In genomic region chr2:32010670-32011565, GRCh38 we compare ENCODE assay signal across 8 cellular contexts. TPM values are rescaled to one million over a fixed set of nuclear protein-coding genes. Genes with fewer than 3 reads are reported as not detected.
DNase-seq lines count a peak whose midpoint lies in the region; ATAC-seq, FAIRE-seq and TF ChIP-seq lines count a peak whose summit lies in the region.

Gene MEMO1, minus strand, starts transcription at chr2:32011008. Its CDS starts 761 bp downstream, at chr2:32010247.

- H3K27ac Mint-ChIP-seq in activated T-helper 17 cell treated with anti-CD3 and anti-CD28 coated beads, Interleukin-2, amount 50 U/mL, for 72 hours = peak within 1 kb of the TSS; percentile 86
- peak within 1 kb of the TSS; percentile 89 to 98 (median 95) for H3K27ac Mint-ChIP-seq in naive thymus-derived CD8-positive, alpha-beta T cell
- H3K27ac Mint-ChIP-seq in stimulated activated naive B cell treated with anti-CD40 and anti-IgM and Interleukin-4, amounts not matched to agents 10 μg/mL and 1 μg/mL and 100 μg/mL, for 72 hours = peak within 1 kb of the TSS; percentile 98

- peaks cover 18% of the 10 kb centered on the region for H3K4me1 Mint-ChIP-seq in activated T-helper 17 cell treated with anti-CD3 and anti-CD28 coated beads, Interleukin-2, amount 50 U/mL, for 72 hours
- peaks cover 23 to 49% (median 45%) of the 10 kb centered on the region in 4 donors for H3K4me1 Mint-ChIP-seq in naive thymus-derived CD8-positive, alpha-beta T cell
- H3K4me1 Mint-ChIP-seq in stimulated activated naive B cell treated with anti-CD40 and anti-IgM and Interleukin-4, amounts not matched to agents 10 μg/mL and 1 μg/mL and 100 μg/mL, for 72 hours = peaks cover 13 to 44% of the 10 kb centered on the region in 2 donors

- H3K9me3 Mint-ChIP-seq in activated T-helper 17 cell treated with anti-CD3 and anti-CD28 coated beads, Interleukin-2, amount 50 U/mL, for 72 hours = no peaks in the 10 kb centered on the region
- no peaks in the 10 kb centered on the region for H3K9me3 Mint-ChIP-seq in naive thymus-derived CD8-positive, alpha-beta T cell
- peaks cover 0 to 2% of the 10 kb centered on the region in 2 donors for H3K9me3 Mint-ChIP-seq in stimulated activated naive B cell treated with anti-CD40 and anti-IgM and Interleukin-4, amounts not matched to agents 10 μg/mL and 1 μg/mL and 100 μg/mL, for 72 hours

- peak; percentile 92 for DNase-seq in ELR (ENCODE audit: low read depth)
- peak; percentile 88 for DNase-seq in H54 (ENCODE audit: insufficient read length, low spot score)
- peak; percentile 92 for DNase-seq in LoVo (ENCODE audit: low spot score)
- DNase-seq in RWPE1 (ENCODE audit: low spot score) = peak; percentile 87
- peak; percentile 87 for DNase-seq in fibroblast of mammary gland (ENCODE audit: low read depth)
- DNase-seq in naive thymus-derived CD8-positive, alpha-beta T cell = peak; percentile 79 to 96 (median 92)
- DNase-seq in stimulated activated naive B cell treated with anti-CD40 and anti-IgM and Interleukin-4, amounts not matched to agents 10 μg/mL and 1 μg/mL and 100 μg/mL, for 72 hours = peak; percentile 96

- H3K4me3 Mint-ChIP-seq in activated T-helper 17 cell treated with anti-CD3 and anti-CD28 coated beads, Interleukin-2, amount 50 U/mL, for 72 hours = peak within 1 kb of the TSS; percentile 86
- H3K4me3 Mint-ChIP-seq in naive thymus-derived CD8-positive, alpha-beta T cell = peak within 1 kb of the TSS; percentile 86 to 94 (median 90)
- H3K4me3 Mint-ChIP-seq in stimulated activated naive B cell treated with anti-CD40 and anti-IgM and Interleukin-4, amounts not matched to agents 10 μg/mL and 1 μg/mL and 100 μg/mL, for 72 hours = peak within 1 kb of the TSS; percentile 94 to 95

- peak; percentile 53 for FAIRE-seq in H54 (lab: Jason Lieb, UNC)

- peak within 1 kb of the TSS; percentile 84 for H3K4me3 ChIP-seq in fibroblast of mammary gland (ENCODE audit: control insufficient read depth, low read depth, low read length)

- no peaks in the 10 kb centered on the region for H3K27me3 Mint-ChIP-seq in activated T-helper 17 cell treated with anti-CD3 and anti-CD28 coated beads, Interleukin-2, amount 50 U/mL, for 72 hours
- no peaks in the 10 kb centered on the region for H3K27me3 Mint-ChIP-seq in naive thymus-derived CD8-positive, alpha-beta T cell
- H3K27me3 Mint-ChIP-seq in stimulated activated naive B cell treated with anti-CD40 and anti-IgM and Interleukin-4, amounts not matched to agents 10 μg/mL and 1 μg/mL and 100 μg/mL, for 72 hours = no peaks in the 10 kb centered on the region

- H3K27ac ChIP-seq in RWPE1 = peak within 1 kb of the TSS; percentile 98

- TF ChIP-seq CTCF in RWPE1 (conservative IDR thresholded peaks at IDR 0.05; ENCODE audit: low read depth) = no peak
- TF ChIP-seq CTCF in fibroblast of mammary gland (conservative IDR thresholded peaks at IDR 0.05; ENCODE audit: control insufficient read depth, insufficient read depth, low read depth, low read length) = no peak

- ATAC-seq in activated T-helper 17 cell treated with anti-CD3 and anti-CD28 coated beads, Interleukin-2, amount 50 U/mL, for 72 hours (replicated peaks) = peak; percentile 78
- peak; percentile 75 to 81 for ATAC-seq in naive thymus-derived CD8-positive, alpha-beta T cell
- peak; percentile 77 to 78 for ATAC-seq in stimulated activated naive B cell treated with anti-CD40 and anti-IgM and Interleukin-4, amounts not matched to agents 10 μg/mL and 1 μg/mL and 100 μg/mL, for 72 hours (replicated peaks)

- POLR2A ChIA-PET in RWPE1 (lab: Yijun Ruan, JAX; ENCODE audit: low non-redundant PET) = interaction anchor here (0.6 kb wide), 1 partner anchor 67 kb away, joined by 5 read pairs; no protein-coding TSS in a partner anchor
- POLR2A ChIA-PET in naive thymus-derived CD8-positive, alpha-beta T cell (lab: Charles Lee) = interaction anchor here (0.6 to 1.7 kb wide), 8 partner anchors 11 to 154 kb away, joined by 3 to 19 read pairs (median 4); partner anchors contain the start of genes DPY30, SLC30A6 and SPAST

- peaks cover 6% of the 10 kb centered on the region for H3K36me3 Mint-ChIP-seq in activated T-helper 17 cell treated with anti-CD3 and anti-CD28 coated beads, Interleukin-2, amount 50 U/mL, for 72 hours (ENCODE audit: low read depth)
- H3K36me3 Mint-ChIP-seq in naive thymus-derived CD8-positive, alpha-beta T cell = peaks cover 0 to 2% (median 2%) of the 10 kb centered on the region in 3 donors
- H3K36me3 Mint-ChIP-seq in stimulated activated naive B cell treated with anti-CD40 and anti-IgM and Interleukin-4, amounts not matched to agents 10 μg/mL and 1 μg/mL and 100 μg/mL, for 72 hours = peaks cover 9 to 14% of the 10 kb centered on the region in 2 donors

- CTCF ChIA-PET in RWPE1 (lab: Yijun Ruan, JAX) = no interaction called here

- TF ChIP-seq POLR2A in H54 (IDR thresholded peaks at IDR 0.05; ENCODE audit: low read depth, low read length) = peak; percentile 34

RNA-seq across cellular contexts. Expression of gene MEMO1, which starts in this region (rescaled TPM):
- total RNA-seq in activated T-helper 17 cell treated with anti-CD3 and anti-CD28 coated beads, Interleukin-2, amount 50 U/mL, for 72 hours = 10 to 100 TPM; 44.8 to 74.1 TPM
- 10 to 100 TPM; 35.1 to 35.8 TPM for total RNA-seq in naive thymus-derived CD8-positive, alpha-beta T cell
- 10 to 100 TPM; 23.7 to 26.2 (median 25.2) TPM for polyA plus RNA-seq in naive thymus-derived CD8-positive, alpha-beta T cell

Comparison
In these comparisons a context has a peak if more than half of its experiments do, and no peak if none do; other contexts are left out.
1. Peak in every context shown above with its lines: DNase-seq, ATAC-seq, H3K4me3 ChIP-seq and H3K27ac ChIP-seq.